1 cellular context compared by ENCODE assay signal in the genomic region with DNA sequence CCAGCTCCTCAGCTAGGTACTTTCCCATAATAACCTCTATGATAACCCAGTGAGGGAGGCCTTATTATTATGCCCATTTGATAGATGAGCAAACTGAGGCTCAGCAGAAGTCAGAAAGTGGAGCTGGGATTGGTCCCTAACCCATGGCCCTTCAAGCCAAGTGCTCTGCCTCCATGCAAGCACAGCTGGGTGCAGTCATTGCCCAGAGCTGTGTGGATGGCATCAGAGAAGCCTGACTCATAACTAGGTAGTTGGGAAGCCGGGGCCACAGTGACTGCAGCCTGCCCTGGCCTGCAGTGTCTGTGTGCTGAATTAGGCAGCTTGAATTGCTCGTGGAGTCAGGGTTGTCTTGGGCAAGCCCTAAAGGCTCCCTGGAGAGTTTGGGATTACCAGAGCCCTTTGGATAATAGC.
TF ChIP-seq lines count a peak whose summit lies in the region.

No MANE protein-coding gene starts in this region.

TF ChIP-seq in HepG2, 621 proteins besides CTCF, POLR2A, EP300 and RAD21 (continued from another document):
- TF ChIP-seq HMGXB3 (CRISPR knock-in tag; IDR thresholded peaks at IDR 0.05; ENCODE audit: borderline replicate concordance) (no peak), SP2 (CRISPR knock-in tag; IDR thresholded peaks at IDR 0.05) (no peak), ZNF335 (CRISPR knock-in tag; IDR thresholded peaks at IDR 0.05) (no peak), KDM1A (CRISPR knock-in tag; IDR thresholded peaks at IDR 0.05) (peak; percentile 66; the same call in 1 of the 2 replicates), ZNF660 (CRISPR knock-in tag; IDR thresholded peaks at IDR 0.05; ENCODE audit: borderline replicate concordance, low read depth) (no peak), ZNF629 (CRISPR knock-in tag; conservative IDR thresholded peaks at IDR 0.05) (peak; percentile 93), ZMYM3 (CRISPR knock-in tag; IDR thresholded peaks at IDR 0.05) (peak; percentile 39; the same call in 1 of the 2 replicates), CHD4 (IDR thresholded peaks at IDR 0.05; ENCODE audit: borderline replicate concordance, low read length) (peak; percentile 77; the same call in 1 of the 2 replicates), NFATC3 (CRISPR knock-in tag; IDR thresholded peaks at IDR 0.05) (no peak)
